Comparison of ENCODE assay signal across 14 cellular contexts in genomic region chr4:114366368-114366767, GRCh38.
A peak's percentile ranks its signal among the peaks of the same experiment; 100 is the strongest.
DNase-seq lines count a peak whose midpoint lies in the region; ATAC-seq and TF ChIP-seq lines count a peak whose summit lies in the region.
"Had no signal": no experiment of that assay in that cellular context is flagged by ENCODE, and none has a peak within 500 bp of the region (broad histone marks: within the 10 kb centered on the region; RNA-seq: fewer than 3 reads in every experiment).

No MANE protein-coding gene starts in this region.

- ATAC-seq in activated naive CD4-positive, alpha-beta T cell treated with anti-CD3 and anti-CD28 coated beads, Interleukin-2, amount 50 U/mL, for 72 hours = no peak
- ATAC-seq: HepG2 had no signal

- peak; percentile 59 for DNase-seq in EH (ENCODE audit: low read depth)
- DNase-seq in GM23248 = no peak
- no peak for DNase-seq in chondrocyte (ENCODE audit: low spot score)
- no peak for DNase-seq in osteoblast (ENCODE audit: insufficient read length, low spot score, missing footprints)
- no peak for DNase-seq in activated naive CD4-positive, alpha-beta T cell treated with anti-CD3 and anti-CD28 coated beads, Interleukin-2, amount 50 U/mL, for 72 hours (ENCODE audit: low spot score in 2 of 2)
- DNase-seq in activated naive CD4-positive, alpha-beta T cell (lab: John Stamatoyannopoulos, UW) = no peak
- no peak for DNase-seq in colonic mucosa
- DNase-seq: ACHN; CD4-positive, CD25-positive, alpha-beta regulatory T cell; DMS53; GOT3; H9 had no signal

- H3K4me1 ChIP-seq in GM23248 (ENCODE audit: insufficient read depth) (peaks cover 37% of the 10 kb centered on the region), osteoblast (ENCODE audit: insufficient read depth, low read length) (peaks cover 31% of the 10 kb centered on the region), colonic mucosa (no peaks in the 10 kb centered on the region)
- H3K4me1 ChIP-seq: BLaER1 treated with 17β-estradiol and CSF1 and Interleukin-3, amounts not matched to agents 10 nM and 100 nM had no signal

- H3K27me3 Mint-ChIP-seq in chondrocyte (ENCODE audit: low read depth) = no peaks in the 10 kb centered on the region
- H3K27me3 Mint-ChIP-seq: CD4-positive, CD25-positive, alpha-beta regulatory T cell had no signal

- H3K9ac ChIP-seq in GM23248 (no peak overlapping the region), colonic mucosa (ENCODE audit: low read depth in 2 of 2, low read length in 2 of 2) (no peak overlapping the region)
- H3K9ac ChIP-seq: BLaER1 treated with 17β-estradiol and CSF1 and Interleukin-3, amounts not matched to agents 10 nM and 100 nM had no signal

- H3K4me2 ChIP-seq in GM23248 (ENCODE audit: unreplicated experiment) = no peak overlapping the region
- no peak overlapping the region for H3K4me2 ChIP-seq in osteoblast (ENCODE audit: insufficient read depth, low read length)
- H3K4me2 ChIP-seq: BLaER1 treated with 17β-estradiol and CSF1 and Interleukin-3, amounts not matched to agents 10 nM and 100 nM had no signal

- intact Hi-C loops in colonic mucosa (cut with DNase I) = no loop called here

- H3F3A ChIP-seq in GM23248 (ENCODE audit: insufficient read depth) = peaks cover 20% of the 10 kb centered on the region

- no peaks in the 10 kb centered on the region for H3K36me3 ChIP-seq in GM23248 (ENCODE audit: low read depth)
- no peaks in the 10 kb centered on the region for H3K36me3 ChIP-seq in osteoblast (ENCODE audit: insufficient read depth, low read length)
- H3K36me3 ChIP-seq in colonic mucosa = no peaks in the 10 kb centered on the region
- H3K36me3 ChIP-seq: BLaER1 treated with 17β-estradiol and CSF1 and Interleukin-3, amounts not matched to agents 10 nM and 100 nM had no signal

- H3K36me3 Mint-ChIP-seq in chondrocyte (ENCODE audit: low read depth) = no peaks in the 10 kb centered on the region
- no peaks in the 10 kb centered on the region for H3K36me3 Mint-ChIP-seq in activated naive CD4-positive, alpha-beta T cell treated with anti-CD3 and anti-CD28 coated beads, Interleukin-2, amount 50 U/mL, for 72 hours
- H3K36me3 Mint-ChIP-seq: CD4-positive, CD25-positive, alpha-beta regulatory T cell had no signal

- TF ChIP-seq CTCF in chondrocyte (IDR thresholded peaks at IDR 0.05) = no peak
- no peak for TF ChIP-seq CTCF in osteoblast (IDR thresholded peaks at IDR 0.05; ENCODE audit: extremely low read depth, low read depth, low read length)
- no peak for TF ChIP-seq CTCF in colonic mucosa (IDR thresholded peaks at IDR 0.05)

- in situ Hi-C loops in GM23248 (cut with MboI) = no loop called here

- peak overlapping the region; percentile 50 for H2AFZ ChIP-seq in GM23248
- H2AFZ ChIP-seq in osteoblast (ENCODE audit: low read length) = peak overlapping the region; percentile 5

- no peaks in the 10 kb centered on the region for H3K9me2 ChIP-seq in GM23248 (ENCODE audit: insufficient read depth)

- H4K20me1 ChIP-seq in GM23248 (ENCODE audit: insufficient read depth) (no peaks in the 10 kb centered on the region), osteoblast (ENCODE audit: insufficient read depth, low read length) (no peaks in the 10 kb centered on the region)
- H4K20me1 ChIP-seq: BLaER1 treated with 17β-estradiol and CSF1 and Interleukin-3, amounts not matched to agents 10 nM and 100 nM had no signal

- no peak overlapping the region for H3K4me3 Mint-ChIP-seq in chondrocyte (ENCODE audit: unreplicated experiment)
- H3K4me3 Mint-ChIP-seq: CD4-positive, CD25-positive, alpha-beta regulatory T cell; H9 had no signal

- H3K4me1 Mint-ChIP-seq in chondrocyte (ENCODE audit: low read depth) = peaks cover 52% of the 10 kb centered on the region
- H3K4me1 Mint-ChIP-seq: CD4-positive, CD25-positive, alpha-beta regulatory T cell had no signal

- H3K79me2 ChIP-seq in GM23248 (ENCODE audit: insufficient read depth) (no peaks in the 10 kb centered on the region), osteoblast (ENCODE audit: insufficient read depth, low read length) (no peaks in the 10 kb centered on the region)

- peak overlapping the region; percentile 36 for H3K27ac Mint-ChIP-seq in chondrocyte (ENCODE audit: unreplicated experiment)
- no peak overlapping the region for H3K27ac Mint-ChIP-seq in activated naive CD4-positive, alpha-beta T cell treated with anti-CD3 and anti-CD28 coated beads, Interleukin-2, amount 50 U/mL, for 72 hours
- H3K27ac Mint-ChIP-seq: CD4-positive, CD25-positive, alpha-beta regulatory T cell; H9 had no signal

- H3K27ac ChIP-seq in GM23248 (no peak overlapping the region), osteoblast (ENCODE audit: low read depth, low read length) (no peak overlapping the region), colonic mucosa (no peak overlapping the region)
- H3K27ac ChIP-seq: BLaER1 treated with 17β-estradiol and CSF1 and Interleukin-3, amounts not matched to agents 10 nM and 100 nM had no signal

- H3K27me3 ChIP-seq in GM23248 (replicated peaks; ENCODE audit: insufficient read depth) (no peaks in the 10 kb centered on the region), osteoblast (ENCODE audit: insufficient read depth, low read length) (no peaks in the 10 kb centered on the region), colonic mucosa (no peaks in the 10 kb centered on the region)
- H3K27me3 ChIP-seq: BLaER1 treated with 17β-estradiol and CSF1 and Interleukin-3, amounts not matched to agents 10 nM and 100 nM had no signal

- 34 to 44% methylated on average over 2 of the region's 2 CpGs for WGBS in GM23248 (ENCODE audit: low coverage in 1 of 2, low lambda C conversion rate in 2 of 2, missing lambda C conversion rate in 2 of 2), 2 experiments

- H3K4me3 ChIP-seq in GM23248 (no peak overlapping the region), osteoblast (ENCODE audit: insufficient read depth, low read length) (no peak overlapping the region), colonic mucosa (no peak overlapping the region)
- H3K4me3 ChIP-seq: BLaER1 treated with 17β-estradiol and CSF1 and Interleukin-3, amounts not matched to agents 10 nM and 100 nM had no signal

- H3K9me3 Mint-ChIP-seq in chondrocyte (ENCODE audit: low read depth) = peaks cover 11% of the 10 kb centered on the region
- no peaks in the 10 kb centered on the region for H3K9me3 Mint-ChIP-seq in activated naive CD4-positive, alpha-beta T cell treated with anti-CD3 and anti-CD28 coated beads, Interleukin-2, amount 50 U/mL, for 72 hours
- H3K9me3 Mint-ChIP-seq: H9 had no signal

- H3K9me3 ChIP-seq in GM23248 (ENCODE audit: low read depth) = no peaks in the 10 kb centered on the region
- H3K9me3 ChIP-seq in osteoblast (ENCODE audit: low read depth, low read length) = no peaks in the 10 kb centered on the region
- H3K9me3 ChIP-seq in colonic mucosa = no peaks in the 10 kb centered on the region
- H3K9me3 ChIP-seq: BLaER1 treated with 17β-estradiol and CSF1 and Interleukin-3, amounts not matched to agents 10 nM and 100 nM had no signal
